In the genomic region with DNA sequence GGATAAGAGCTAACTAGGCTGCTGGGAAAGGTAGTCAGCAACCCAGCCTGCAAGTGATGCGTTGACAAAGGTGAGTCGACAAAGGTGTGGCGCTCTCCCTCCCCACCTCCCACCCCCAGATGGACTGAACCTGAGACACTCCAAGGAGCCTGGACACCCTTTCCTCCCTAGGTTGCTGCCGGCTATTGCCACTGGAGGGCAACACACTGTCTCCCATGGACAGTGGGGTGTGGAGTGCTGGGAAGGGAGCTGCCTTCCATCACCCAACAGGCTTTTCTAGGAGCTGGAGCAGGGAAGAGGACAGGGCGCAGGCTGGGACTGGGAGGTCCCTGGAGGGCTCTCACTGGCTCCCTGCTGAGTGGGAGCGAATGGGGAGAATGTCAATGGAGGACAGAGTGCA, we compare ENCODE assay signal across 10 cellular contexts.
DNase-seq lines count a peak whose midpoint lies in the region; ATAC-seq and TF ChIP-seq lines count a peak whose summit lies in the region.
"Had no signal": no experiment of that assay in that cellular context is flagged by ENCODE, and none has a peak within 500 bp of the region (broad histone marks: within the 10 kb centered on the region; RNA-seq: fewer than 3 reads in every experiment).

No MANE protein-coding gene starts in this region.

- in situ Hi-C loops in Caki2 (cut with HindIII; ENCODE audit: low pct_unique_long_range_greater_than_20kb, low sequenced_read_pairs) = no loop called here

- peaks cover 15% of the 10 kb centered on the region for H3K4me1 Mint-ChIP-seq in chondrocyte (ENCODE audit: low read depth)

- H2BK15ac ChIP-seq in mesendoderm (replicated peaks; ENCODE audit: low read depth) = no peak overlapping the region

- peaks cover 3% of the 10 kb centered on the region for H3K4me1 ChIP-seq in mesendoderm (ENCODE audit: control insufficient read depth, low read depth, low read length)

- H3K4me3 ChIP-seq in LNCaP clone FGC (ENCODE audit: low read depth, low read length) (no peak overlapping the region), mesendoderm (ENCODE audit: low read length) (no peak overlapping the region)

- H3K56ac ChIP-seq in mesendoderm (ENCODE audit: low read length) = no peak overlapping the region

- H3K79me2 ChIP-seq in mesendoderm (ENCODE audit: control insufficient read depth, insufficient read depth, low read length) = no peaks in the 10 kb centered on the region

- no peak overlapping the region for H2AK5ac ChIP-seq in mesendoderm (ENCODE audit: low read length)

- no peak overlapping the region for H2BK120ac ChIP-seq in mesendoderm (ENCODE audit: low read depth, low read length)

- peak; percentile 73 for TF ChIP-seq CTCF in LNCaP clone FGC (IDR thresholded peaks at IDR 0.05; ENCODE audit: control insufficient read depth, extremely low read depth, insufficient read depth)
- peak; percentile 74 for TF ChIP-seq CTCF in chondrocyte (IDR thresholded peaks at IDR 0.05)

- no CpG with 5 or more reads among the region's 6 CpGs for WGBS in mesendoderm (ENCODE audit: extremely low coverage, insufficient coverage, low lambda C conversion rate)

- H3K23ac ChIP-seq in mesendoderm (ENCODE audit: low read length) = no peak overlapping the region

- H3K36me3 Mint-ChIP-seq in chondrocyte (ENCODE audit: low read depth) = no peaks in the 10 kb centered on the region
- H3K36me3 Mint-ChIP-seq: mesothelial cell of epicardium had no signal

- no peak overlapping the region for H4K8ac ChIP-seq in mesendoderm (ENCODE audit: low read depth, low read length)

- H3K4ac ChIP-seq in mesendoderm (ENCODE audit: low read depth, low read length) = no peak overlapping the region

- DNase-seq in Caki2 (ENCODE audit: low read depth) (peak; percentile 37), LNCaP clone FGC (ENCODE audit: low read depth) (no peak), chondrocyte (ENCODE audit: low spot score) (no peak), mesendoderm (peak; percentile 81), T-helper 9 cell (no peak)
- DNase-seq: MM.1S had no signal

- no peak overlapping the region for H3K4me2 ChIP-seq in mesendoderm (ENCODE audit: low read length)

- H3K36me3 ChIP-seq in mesendoderm (ENCODE audit: control insufficient read depth, insufficient read depth, low read length) = no peaks in the 10 kb centered on the region

- no peak overlapping the region for H3K27ac Mint-ChIP-seq in chondrocyte (ENCODE audit: unreplicated experiment)
- H3K27ac Mint-ChIP-seq: mesothelial cell of epicardium had no signal

- peaks cover 14% of the 10 kb centered on the region for H3K27me3 ChIP-seq in mesendoderm (ENCODE audit: insufficient read depth, low read length, poor library complexity)

- H3K79me1 ChIP-seq in mesendoderm (ENCODE audit: low read length) = no peaks in the 10 kb centered on the region

- H3K27me3 Mint-ChIP-seq in chondrocyte (ENCODE audit: low read depth) = peaks cover 33% of the 10 kb centered on the region

- ATAC-seq in HG03196 (IDR thresholded peaks at IDR 0.05; ENCODE audit: unreplicated experiment) (no peak), GM19397 (IDR thresholded peaks at IDR 0.05; ENCODE audit: unreplicated experiment) (no peak), GM21515 (IDR thresholded peaks at IDR 0.05; ENCODE audit: unreplicated experiment) (no peak)

- H3K9me3 Mint-ChIP-seq in chondrocyte (ENCODE audit: low read depth) = no peaks in the 10 kb centered on the region
- H3K9me3 Mint-ChIP-seq: mesothelial cell of epicardium had no signal

- H3K27ac ChIP-seq in mesendoderm (ENCODE audit: low read depth, low read length) = no peak overlapping the region

- H3K18ac ChIP-seq in mesendoderm (ENCODE audit: low read length) = no peak overlapping the region

- H3K9ac ChIP-seq in mesendoderm (ENCODE audit: low read length) = no peak overlapping the region

- no peak overlapping the region for H4K5ac ChIP-seq in mesendoderm (ENCODE audit: low read length)

- no peak overlapping the region for H3K4me3 Mint-ChIP-seq in chondrocyte (ENCODE audit: unreplicated experiment)
- H3K4me3 Mint-ChIP-seq: mesothelial cell of epicardium had no signal

- no peak overlapping the region for H2BK5ac ChIP-seq in mesendoderm (ENCODE audit: low read length)

Comparison
In these comparisons a context has a peak if more than half of its experiments do, and no peak if none do; other contexts are left out.
1. DNase-seq: peak in Caki2 (single experiment) and mesendoderm (single experiment); none in LNCaP clone FGC (single experiment), chondrocyte (single experiment) and T-helper 9 cell (single experiment).